9 cellular contexts compared by ENCODE assay signal in genomic region chr1:26122988-26123973, GRCh38. TPM values are rescaled to one million over a fixed set of nuclear protein-coding genes. Genes with fewer than 3 reads are reported as not detected.
DNase-seq lines count a peak whose midpoint lies in the region; ATAC-seq, FAIRE-seq and TF ChIP-seq lines count a peak whose summit lies in the region.
"Had no signal": no experiment of that assay in that cellular context is flagged by ENCODE, and none has a peak within 500 bp of the region (broad histone marks: within the 10 kb centered on the region; RNA-seq: fewer than 3 reads in every experiment).

No MANE protein-coding gene starts in this region.

- peaks cover 2% of the 10 kb centered on the region for H3K9me1 ChIP-seq in endothelial cell of umbilical vein (replicated peaks; ENCODE audit: control insufficient read depth, extremely low read depth, insufficient read depth, low read length)

- no peaks in the 10 kb centered on the region for H3K27me3 Mint-ChIP-seq in activated T-cell treated with anti-CD3 and anti-CD28 coated beads, Interleukin-2, amount 50 U/mL, for 4 hours (ENCODE audit: low read depth)
- no peaks in the 10 kb centered on the region for H3K27me3 Mint-ChIP-seq in stimulated activated naive CD8-positive, alpha-beta T cell treated with anti-CD3 and anti-CD28 coated beads, Interleukin-15, amount 100 ng/mL, for 72 hours

- H3K4me1 ChIP-seq in SK-N-SH (ENCODE audit: control insufficient read depth in 1 of 2, insufficient read depth in 2 of 2, low read depth in 1 of 2, low read length in 1 of 2): peaks cover 7 to 8% of the 10 kb centered on the region in 2 experiments; a peak in 3 of 4 replicates
- peaks cover 16% of the 10 kb centered on the region for H3K4me1 ChIP-seq in endothelial cell of umbilical vein (ENCODE audit: control insufficient read depth, extremely low read depth, insufficient read depth, low read length)

- H3K36me3 ChIP-seq in SK-N-SH (replicated peaks in 1 of 2; ENCODE audit: control insufficient read depth in 1 of 2, insufficient read depth in 2 of 2, low read length in 1 of 2) (peaks cover 15 to 19% of the 10 kb centered on the region in 2 experiments), endothelial cell of umbilical vein (ENCODE audit: control insufficient read depth in 2 of 2, extremely low read depth in 1 of 2, insufficient read depth in 2 of 2, low read length in 2 of 2) (peaks cover 0 to 2% of the 10 kb centered on the region in 2 experiments)

- H3K79me2 ChIP-seq in SK-N-SH (ENCODE audit: insufficient read depth) (peaks cover 8% of the 10 kb centered on the region; the same call in 1 of the 2 replicates), endothelial cell of umbilical vein (ENCODE audit: control insufficient read depth, insufficient read depth, low read length) (no peaks in the 10 kb centered on the region)

- H3F3A ChIP-seq in SK-N-SH (replicated peaks; ENCODE audit: insufficient read depth): peaks cover 20% of the 10 kb centered on the region

- H3K27me3 ChIP-seq in SK-N-SH (ENCODE audit: insufficient read depth): no peaks in the 10 kb centered on the region
- no peaks in the 10 kb centered on the region for H3K27me3 ChIP-seq in endothelial cell of umbilical vein (ENCODE audit: control insufficient read depth in 2 of 2, insufficient read depth in 2 of 2, low read length in 2 of 2)

- 54% methylated on average over 7 of the region's 7 CpGs for WGBS in SK-N-SH (ENCODE audit: low lambda C conversion rate)

- no peak for TF ChIP-seq POLR2A in endothelial cell of umbilical vein (IDR thresholded peaks at IDR 0.05; ENCODE audit: low read depth, low read length)

- DNase-seq in activated T-cell treated with anti-CD3 and anti-CD28 coated beads, Interleukin-2, amount 50 U/mL, for 4 hours: no peak
- no peak for DNase-seq in activated T-cell treated with anti-CD3 and anti-CD28 coated beads, Interleukin-2, amount 50 U/mL, for 1 hour
- DNase-seq in SK-N-SH (no peak), endothelial cell of umbilical vein (ENCODE audit: low read depth, low spot score) (peak; percentile 39), NCI-H69 (lab: John Stamatoyannopoulos, UW) (no peak), HuH-7.5 (ENCODE audit: low spot score) (no peak), T1000 (lab: John Stamatoyannopoulos, UW) (no peak)
- no peak for DNase-seq in stimulated activated naive CD8-positive, alpha-beta T cell treated with anti-CD3 and anti-CD28 coated beads, Interleukin-15, amount 100 ng/mL, for 72 hours
- DNase-seq: activated B cell treated with CpG ODN at 0.5 μM for 24 hours had no signal

- no peak for TF ChIP-seq RAD21 in SK-N-SH (IDR thresholded peaks at IDR 0.05; ENCODE audit: low read length)

- H3K4me1 Mint-ChIP-seq in activated T-cell treated with anti-CD3 and anti-CD28 coated beads, Interleukin-2, amount 50 U/mL, for 4 hours (ENCODE audit: low read depth): peaks cover 56% of the 10 kb centered on the region
- H3K4me1 Mint-ChIP-seq in stimulated activated naive CD8-positive, alpha-beta T cell treated with anti-CD3 and anti-CD28 coated beads, Interleukin-15, amount 100 ng/mL, for 72 hours: peaks cover 76% of the 10 kb centered on the region

- dilution Hi-C loops in endothelial cell of umbilical vein (cut with MboI; ENCODE audit: extremely low pct_ligation_motif_present, low sequenced_read_pairs): no loop called here

- H2AFZ ChIP-seq in SK-N-SH (ENCODE audit: low read depth): 0 out of 2 replicates have a peak overlapping the region, but pooled peaks have one; percentile 2
- H2AFZ ChIP-seq in endothelial cell of umbilical vein (ENCODE audit: low read depth, low read length): no peak overlapping the region

- CTCF ChIA-PET in SK-N-SH (lab: Yijun Ruan, JAX): interaction anchor here (0.8 to 11.3 kb wide), 9 partner anchors 11 to 46 kb away, joined by 3 to 91 read pairs (median 4); partner anchors contain the start of gene PDIK1L
- CTCF ChIA-PET in endothelial cell of umbilical vein (lab: Charles Lee): interaction anchor here (0.7 to 7.7 kb wide), 7 partner anchors 15 to 112 kb away, joined by 3 to 47 read pairs (median 5); no protein-coding TSS in a partner anchor

- POLR2A ChIA-PET in SK-N-SH (lab: Yijun Ruan, JAX) (no interaction called here), endothelial cell of umbilical vein (lab: Charles Lee) (no interaction called here)

- 0 out of 4 replicates have a peak, but pooled peaks of 1 of the 2 experiments have one; percentile 33 for TF ChIP-seq EP300 in SK-N-SH (IDR thresholded peaks at IDR 0.05; ENCODE audit: borderline replicate concordance in 1 of 2, low read depth in 1 of 2, low read length in 1 of 2)

- H3K9ac ChIP-seq in SK-N-SH: no peak overlapping the region
- no peak overlapping the region for H3K9ac ChIP-seq in endothelial cell of umbilical vein (replicated peaks; ENCODE audit: extremely low read depth, insufficient read depth, low read length)

- BruUV-seq in endothelial cell of umbilical vein (replicated peaks; lab: Mats Ljungman, UMichigan): no TSS peak

- peak overlapping the region; percentile 3 for H3K4me3 Mint-ChIP-seq in activated T-cell treated with anti-CD3 and anti-CD28 coated beads, Interleukin-2, amount 50 U/mL, for 4 hours
- peak overlapping the region in 1 of 2 donors; percentile 11 for H3K4me3 Mint-ChIP-seq in stimulated activated naive CD8-positive, alpha-beta T cell treated with anti-CD3 and anti-CD28 coated beads, Interleukin-15, amount 100 ng/mL, for 72 hours
- H3K4me3 Mint-ChIP-seq: activated B cell treated with CpG ODN at 0.5 μM for 24 hours had no signal

- H3K9me2 ChIP-seq in SK-N-SH: no peaks in the 10 kb centered on the region

- no peak overlapping the region for H3K27ac Mint-ChIP-seq in stimulated activated naive CD8-positive, alpha-beta T cell treated with anti-CD3 and anti-CD28 coated beads, Interleukin-15, amount 100 ng/mL, for 72 hours
- H3K27ac Mint-ChIP-seq: activated B cell treated with CpG ODN at 0.5 μM for 24 hours had no signal

- intact Hi-C loops in endothelial cell of umbilical vein (cut with micrococcal nuclease): no loop called here

- H3K9me3 ChIP-seq in SK-N-SH (no peaks in the 10 kb centered on the region), endothelial cell of umbilical vein (replicated peaks; ENCODE audit: control insufficient read depth, insufficient read depth, low read length) (no peaks in the 10 kb centered on the region)

- no peaks in the 10 kb centered on the region for H3K9me3 Mint-ChIP-seq in activated T-cell treated with anti-CD3 and anti-CD28 coated beads, Interleukin-2, amount 50 U/mL, for 4 hours
- no peaks in the 10 kb centered on the region for H3K9me3 Mint-ChIP-seq in stimulated activated naive CD8-positive, alpha-beta T cell treated with anti-CD3 and anti-CD28 coated beads, Interleukin-15, amount 100 ng/mL, for 72 hours
- H3K9me3 Mint-ChIP-seq: activated B cell treated with CpG ODN at 0.5 μM for 24 hours had no signal

- peak; percentile 79 to 84 for ATAC-seq in activated T-cell treated with anti-CD3 and anti-CD28 coated beads, Interleukin-2, amount 50 U/mL, for 4 hours
- ATAC-seq in stimulated activated naive CD8-positive, alpha-beta T cell treated with anti-CD3 and anti-CD28 coated beads, Interleukin-15, amount 100 ng/mL, for 72 hours: peak; percentile 46

- TF ChIP-seq CTCF in SK-N-SH (IDR thresholded peaks at IDR 0.05) (no peak), endothelial cell of umbilical vein (IDR thresholded peaks at IDR 0.05; ENCODE audit: extremely low read depth in 1 of 2, insufficient read depth in 1 of 2, low read depth in 1 of 2, low read length in 2 of 2) (no peak)

- peaks cover 14% of the 10 kb centered on the region for H3K36me3 Mint-ChIP-seq in activated T-cell treated with anti-CD3 and anti-CD28 coated beads, Interleukin-2, amount 50 U/mL, for 4 hours (ENCODE audit: insufficient read depth)

- H3K4me2 ChIP-seq in SK-N-SH: peak overlapping the region; percentile 10; the same call in 1 of the 2 replicates
- peak overlapping the region; percentile 13 for H3K4me2 ChIP-seq in endothelial cell of umbilical vein (ENCODE audit: insufficient read depth, low read length)

- FAIRE-seq in endothelial cell of umbilical vein (lab: Jason Lieb, UNC): no peak

- H3K4me3 ChIP-seq in SK-N-SH (ENCODE audit: low read depth in 2 of 2, low read length in 1 of 2): no peak overlapping the region
- no peak overlapping the region for H3K4me3 ChIP-seq in endothelial cell of umbilical vein (replicated peaks in 1 of 3; ENCODE audit: insufficient read depth in 1 of 3, low read depth in 1 of 3, low read length in 3 of 3)

- H3K27ac ChIP-seq in SK-N-SH (ENCODE audit: low read depth in 2 of 2, low read length in 1 of 2): peak overlapping the region in 1 of 2 experiments; percentile 56
- H3K27ac ChIP-seq in endothelial cell of umbilical vein (ENCODE audit: insufficient read depth, low read depth, low read length): no peak overlapping the region

- H4K20me1 ChIP-seq in SK-N-SH (ENCODE audit: insufficient read depth) (no peaks in the 10 kb centered on the region; the same call in 1 of the 2 replicates), endothelial cell of umbilical vein (replicated peaks; ENCODE audit: control insufficient read depth, extremely low read depth, insufficient read depth, low read length) (no peaks in the 10 kb centered on the region)

RNA-seq across cellular contexts. Expression of gene PDIK1L, which starts 11.7 kb away (rescaled TPM):
- 10 to 100 TPM in 2 of 3 donors, 1 to 10 TPM in 1; 9.6 to 13.5 (median 12.2) TPM for total RNA-seq in activated T-cell treated with anti-CD3 and anti-CD28 coated beads, Interleukin-2, amount 50 U/mL, for 4 hours
- polyA plus RNA-seq in SK-N-SH (2012; rRNA removed): 1.2 and 1.3 TPM in 2 replicates
- polyA plus RNA-seq in SK-N-SH (2012; cell fraction: cytosol; rRNA removed): 1.7 and 2.2 TPM in 2 replicates
- polyA plus RNA-seq in SK-N-SH (2012; cell fraction: nucleus; rRNA removed): 1.0 and 1.2 TPM in 2 replicates
- total RNA-seq in endothelial cell of umbilical vein: 5.6 and 8.0 TPM in 2 replicates
- 1.2 and 1.6 TPM in 2 replicates for polyA plus RNA-seq in endothelial cell of umbilical vein
- 1.4 and 2.3 TPM in 2 replicates for polyA plus RNA-seq in endothelial cell of umbilical vein (2011; cell fraction: cytosol; rRNA removed)
- polyA plus RNA-seq in endothelial cell of umbilical vein (2011; cell fraction: nucleus; rRNA removed): 1.2 and 2.1 TPM in 2 replicates
- 2.5 and 3.3 TPM in 2 replicates for polyA plus RNA-seq in endothelial cell of umbilical vein (2012)
- 5.2 and 7.7 TPM in 2 replicates for polyA minus RNA-seq in endothelial cell of umbilical vein
- 6.2 TPM for polyA minus RNA-seq in endothelial cell of umbilical vein (2011; cell fraction: cytosol; rRNA and poly(A)+ RNA removed)
- polyA minus RNA-seq in endothelial cell of umbilical vein (2011; cell fraction: nucleus; rRNA and poly(A)+ RNA removed): 3.1 and 3.7 TPM in 2 replicates

RNA-seq across cellular contexts. Expression of gene FAM110D, which starts 35.6 kb away (rescaled TPM):
- total RNA-seq in activated T-cell treated with anti-CD3 and anti-CD28 coated beads, Interleukin-2, amount 50 U/mL, for 4 hours: not detected
- polyA plus RNA-seq in SK-N-SH (2012; rRNA removed) (0.50 and 0.64 TPM in 2 replicates), endothelial cell of umbilical vein (2.6 and 3.8 TPM in 2 replicates)
- 0.31 and 0.38 TPM in 2 replicates for polyA plus RNA-seq in SK-N-SH (2012; cell fraction: cytosol; rRNA removed)
- 0.37 and 0.62 TPM in 2 replicates for polyA plus RNA-seq in SK-N-SH (2012; cell fraction: nucleus; rRNA removed)
- 4.4 and 5.1 TPM in 2 replicates for total RNA-seq in endothelial cell of umbilical vein
- 1.6 and 2.2 TPM in 2 replicates for polyA plus RNA-seq in endothelial cell of umbilical vein (2011; cell fraction: cytosol; rRNA removed)
- polyA plus RNA-seq in endothelial cell of umbilical vein (2011; cell fraction: nucleus; rRNA removed): 0.95 and 0.97 TPM in 2 replicates
- polyA plus RNA-seq in endothelial cell of umbilical vein (2012): 2.8 and 4.1 TPM in 2 replicates
- 2.1 and 2.5 TPM in 2 replicates for polyA minus RNA-seq in endothelial cell of umbilical vein
- polyA minus RNA-seq in endothelial cell of umbilical vein (2011; cell fraction: cytosol; rRNA and poly(A)+ RNA removed): not detected
- polyA minus RNA-seq in endothelial cell of umbilical vein (2011; cell fraction: nucleus; rRNA and poly(A)+ RNA removed): 0.96 and 1.2 TPM in 2 replicates
- total RNA-seq: activated B cell treated with CpG ODN at 0.5 μM for 24 hours had no signal

RNA-seq across cellular contexts. Expression of gene C1orf232, which starts 45.5 kb away (rescaled TPM):
- total RNA-seq in activated T-cell treated with anti-CD3 and anti-CD28 coated beads, Interleukin-2, amount 50 U/mL, for 4 hours: not detected
- polyA plus RNA-seq in SK-N-SH (2012; rRNA removed) (not detected in 2 replicates), endothelial cell of umbilical vein (not detected in 2 replicates)
- polyA plus RNA-seq in SK-N-SH (2012; cell fraction: cytosol; rRNA removed): not detected in 2 replicates
- not detected in 2 replicates for polyA plus RNA-seq in SK-N-SH (2012; cell fraction: nucleus; rRNA removed)
- total RNA-seq in endothelial cell of umbilical vein: not detected in 2 replicates
- not detected in 2 replicates for polyA plus RNA-seq in endothelial cell of umbilical vein (2011; cell fraction: cytosol; rRNA removed)
- polyA plus RNA-seq in endothelial cell of umbilical vein (2011; cell fraction: nucleus; rRNA removed): not detected in 2 replicates
- not detected in 2 replicates for polyA plus RNA-seq in endothelial cell of umbilical vein (2012)
- not detected in 2 replicates for polyA minus RNA-seq in endothelial cell of umbilical vein
- not detected for polyA minus RNA-seq in endothelial cell of umbilical vein (2011; cell fraction: cytosol; rRNA and poly(A)+ RNA removed)
- polyA minus RNA-seq in endothelial cell of umbilical vein (2011; cell fraction: nucleus; rRNA and poly(A)+ RNA removed): not detected in 2 replicates
- total RNA-seq: activated B cell treated with CpG ODN at 0.5 μM for 24 hours had no signal

RNA-seq across cellular contexts. Expression of gene ZNF593, which starts 46.4 kb away (rescaled TPM):
- 100 to 1,000 TPM; 121 to 151 (median 139) TPM for total RNA-seq in activated T-cell treated with anti-CD3 and anti-CD28 coated beads, Interleukin-2, amount 50 U/mL, for 4 hours
- polyA plus RNA-seq in SK-N-SH (2012; rRNA removed): 58.7 and 64.8 TPM in 2 replicates
- polyA plus RNA-seq in SK-N-SH (2012; cell fraction: cytosol; rRNA removed): 39.5 and 50.3 TPM in 2 replicates
- 33.5 and 78.6 TPM in 2 replicates for polyA plus RNA-seq in SK-N-SH (2012; cell fraction: nucleus; rRNA removed)
- 30.5 and 41.0 TPM in 2 replicates for total RNA-seq in endothelial cell of umbilical vein
- 71.0 and 108 TPM in 2 replicates for polyA plus RNA-seq in endothelial cell of umbilical vein
- 53.6 and 60.5 TPM in 2 replicates for polyA plus RNA-seq in endothelial cell of umbilical vein (2011; cell fraction: cytosol; rRNA removed)
- 17.7 and 21.2 TPM in 2 replicates for polyA plus RNA-seq in endothelial cell of umbilical vein (2011; cell fraction: nucleus; rRNA removed)
- 28.2 and 36.2 TPM in 2 replicates for polyA plus RNA-seq in endothelial cell of umbilical vein (2012)
- polyA minus RNA-seq in endothelial cell of umbilical vein: 8.7 and 9.0 TPM in 2 replicates
- polyA minus RNA-seq in endothelial cell of umbilical vein (2011; cell fraction: cytosol; rRNA and poly(A)+ RNA removed): 25.8 TPM
- polyA minus RNA-seq in endothelial cell of umbilical vein (2011; cell fraction: nucleus; rRNA and poly(A)+ RNA removed): 6.0 and 6.6 TPM in 2 replicates

RNA-seq across cellular contexts. Expression of gene ZNF593OS, which starts 48.4 kb away (rescaled TPM):
- not detected for total RNA-seq in activated T-cell treated with anti-CD3 and anti-CD28 coated beads, Interleukin-2, amount 50 U/mL, for 4 hours
- polyA plus RNA-seq in SK-N-SH (2012; rRNA removed): not detected in 2 replicates
- 0.04 and 0.05 TPM in 2 replicates for polyA plus RNA-seq in SK-N-SH (2012; cell fraction: cytosol; rRNA removed)
- 0.10 TPM in 1 of 2 replicates, not detected in the other for polyA plus RNA-seq in SK-N-SH (2012; cell fraction: nucleus; rRNA removed)
- not detected in 2 replicates for total RNA-seq in endothelial cell of umbilical vein
- polyA plus RNA-seq in endothelial cell of umbilical vein: not detected in 2 replicates
- not detected in 2 replicates for polyA plus RNA-seq in endothelial cell of umbilical vein (2011; cell fraction: cytosol; rRNA removed)
- not detected in 2 replicates for polyA plus RNA-seq in endothelial cell of umbilical vein (2011; cell fraction: nucleus; rRNA removed)
- 0.23 and 0.32 TPM in 2 replicates for polyA plus RNA-seq in endothelial cell of umbilical vein (2012)
- polyA minus RNA-seq in endothelial cell of umbilical vein: not detected in 2 replicates
- polyA minus RNA-seq in endothelial cell of umbilical vein (2011; cell fraction: cytosol; rRNA and poly(A)+ RNA removed): not detected
- not detected in 2 replicates for polyA minus RNA-seq in endothelial cell of umbilical vein (2011; cell fraction: nucleus; rRNA and poly(A)+ RNA removed)
- total RNA-seq: activated B cell treated with CpG ODN at 0.5 μM for 24 hours had no signal
